ENCODE assay signal across 13 cellular contexts in genomic region chr6:37061157-37061804, GRCh38. TPM values are rescaled to one million over a fixed set of nuclear protein-coding genes. Genes with fewer than 3 reads are reported as not detected.
DNase-seq lines count a peak whose midpoint lies in the region; ATAC-seq and TF ChIP-seq lines count a peak whose summit lies in the region.
"Had no signal": no experiment of that assay in that cellular context is flagged by ENCODE, and none has a peak within 500 bp of the region (broad histone marks: within the 10 kb centered on the region; RNA-seq: fewer than 3 reads in every experiment).

No MANE protein-coding gene starts in this region.

- CTCF ChIA-PET in activated CD8-positive, alpha-beta T cell treated with anti-CD3 and anti-CD28 coated beads, Interleukin-2, amount 10 ng/mL, durations not matched to agents 7 days and 5 days (lab: Charles Lee): interaction anchor here (18.3 kb wide), 1 partner anchor 35 kb away, joined by 506 read pairs; no protein-coding TSS in a partner anchor

- H3K36me3 Mint-ChIP-seq in activated CD8-positive, alpha-beta T cell treated with anti-CD3 and anti-CD28 coated beads, Interleukin-2, amount 10 ng/mL, durations not matched to agents 7 days and 5 days (ENCODE audit: low read depth): no peaks in the 10 kb centered on the region
- H3K36me3 Mint-ChIP-seq: WTC11 had no signal

- H3K4me3 ChIP-seq in dorsolateral prefrontal cortex: no peak overlapping the region
- no peak overlapping the region for H3K4me3 ChIP-seq in subcutaneous abdominal adipose tissue (ENCODE audit: low read depth in 1 of 5, low read length in 5 of 5)
- H3K4me3 ChIP-seq: ascending aorta, SJCRH30 had no signal

- H3K4me1 Mint-ChIP-seq in activated CD8-positive, alpha-beta T cell treated with anti-CD3 and anti-CD28 coated beads, Interleukin-2, amount 10 ng/mL, durations not matched to agents 7 days and 5 days (ENCODE audit: low read depth): peaks cover 3% of the 10 kb centered on the region

- H3K9ac ChIP-seq in subcutaneous abdominal adipose tissue (ENCODE audit: low read length in 5 of 5): peak overlapping the region in 3 of 5 donors; percentile 43 to 55 (median 48)

- no peak overlapping the region for H3K27ac Mint-ChIP-seq in activated CD8-positive, alpha-beta T cell treated with anti-CD3 and anti-CD28 coated beads, Interleukin-2, amount 10 ng/mL, durations not matched to agents 7 days and 5 days
- H3K27ac Mint-ChIP-seq: WTC11 had no signal

- no peaks in the 10 kb centered on the region for H3K27me3 ChIP-seq in dorsolateral prefrontal cortex
- no peaks in the 10 kb centered on the region for H3K27me3 ChIP-seq in subcutaneous abdominal adipose tissue (ENCODE audit: control insufficient read depth in 5 of 5, insufficient read depth in 4 of 5, low read length in 5 of 5)
- H3K27me3 ChIP-seq: ascending aorta, SJCRH30 had no signal

- H3K9me3 Mint-ChIP-seq in activated CD8-positive, alpha-beta T cell treated with anti-CD3 and anti-CD28 coated beads, Interleukin-2, amount 10 ng/mL, durations not matched to agents 7 days and 5 days (ENCODE audit: insufficient read depth): no peaks in the 10 kb centered on the region
- H3K9me3 Mint-ChIP-seq: WTC11 had no signal

- peaks cover 5 to 28% (median 25%) of the 10 kb centered on the region in 5 donors for H3K4me1 ChIP-seq in subcutaneous abdominal adipose tissue (ENCODE audit: control insufficient read depth in 5 of 5, insufficient read depth in 5 of 5, low read length in 5 of 5)

- no peak overlapping the region for H3K4me3 Mint-ChIP-seq in activated CD8-positive, alpha-beta T cell treated with anti-CD3 and anti-CD28 coated beads, Interleukin-2, amount 10 ng/mL, durations not matched to agents 7 days and 5 days
- H3K4me3 Mint-ChIP-seq: WTC11 had no signal

- intact Hi-C loops in dorsolateral prefrontal cortex (cut with DNase I): no loop called here

- H3K36me3 ChIP-seq in subcutaneous abdominal adipose tissue (ENCODE audit: control insufficient read depth in 5 of 5, insufficient read depth in 5 of 5, low read length in 5 of 5): no peaks in the 10 kb centered on the region
- H3K36me3 ChIP-seq: ascending aorta, SJCRH30 had no signal

- no peaks in the 10 kb centered on the region for H3K27me3 Mint-ChIP-seq in activated CD8-positive, alpha-beta T cell treated with anti-CD3 and anti-CD28 coated beads, Interleukin-2, amount 10 ng/mL, durations not matched to agents 7 days and 5 days (ENCODE audit: low read depth)

- no peak for ATAC-seq in activated CD8-positive, alpha-beta T cell treated with anti-CD3 and anti-CD28 coated beads, Interleukin-2, amount 10 ng/mL, durations not matched to agents 7 days and 5 days
- ATAC-seq: WTC11 had no signal

- POLR2A ChIA-PET in activated CD8-positive, alpha-beta T cell treated with anti-CD3 and anti-CD28 coated beads, Interleukin-2, amount 10 ng/mL, durations not matched to agents 7 days and 5 days (lab: Charles Lee): interaction anchor here (0.5 kb wide), 1 partner anchor 34 kb away, joined by 3 read pairs; no protein-coding TSS in a partner anchor

- peak overlapping the region in 3 of 59 donors; percentile 2 to 16 (median 12) for H3K27ac ChIP-seq in dorsolateral prefrontal cortex
- H3K27ac ChIP-seq in subcutaneous abdominal adipose tissue (ENCODE audit: low read depth, low read length): peak overlapping the region; percentile 77
- H3K27ac ChIP-seq: ascending aorta, SJCRH30 had no signal

- no peak for TF ChIP-seq CTCF in dorsolateral prefrontal cortex (IDR thresholded peaks at IDR 0.05 in 54 of 56, conservative IDR thresholded peaks at IDR 0.05 in 2 of 56; ENCODE audit: low read depth in 1 of 56, partially characterized antibody in 56 of 56)

- DNase-seq in NCI-H2196 (lab: John Stamatoyannopoulos, UW; ENCODE audit: unreplicated experiment): peak; percentile 44
- DNase-seq in dorsolateral prefrontal cortex: peak in 6 of 10 donors; percentile 38 to 73 (median 54)
- DNase-seq in medulla oblongata (ENCODE audit: extremely low spot score): peak; percentile 85
- DNase-seq in SIG-M5 treated with dmso at 0.1 percent for 504 hours (lab: John Stamatoyannopoulos, UW; ENCODE audit: unreplicated experiment): no peak
- no peak for DNase-seq in activated CD8-positive, alpha-beta T cell treated with anti-CD3 and anti-CD28 coated beads, Interleukin-2, amount 10 ng/mL, durations not matched to agents 7 days and 5 days
- DNase-seq in EL: no peak
- DNase-seq: COR-L47; effector memory CD4-positive, alpha-beta T cell; SJCRH30; stimulated activated CD4-positive, alpha-beta T cell treated with anti-CD3 and anti-CD28 coated beads, Interleukin-4, amount 100 ng/mL, for 4 hours had no signal

- no peaks in the 10 kb centered on the region for H3K9me3 ChIP-seq in subcutaneous abdominal adipose tissue (ENCODE audit: control insufficient read depth in 5 of 5, low read length in 5 of 5)
- H3K9me3 ChIP-seq: ascending aorta, SJCRH30 had no signal

RNA-seq across cellular contexts. Expression of gene FGD2, which starts 55.8 kb away (rescaled TPM):
- 10 to 100 TPM in 98 of 120 experiments, 1 to 10 TPM in 22; 5.1 to 40.1 (median 14.1) TPM for total RNA-seq in dorsolateral prefrontal cortex
- total RNA-seq in activated CD8-positive, alpha-beta T cell treated with anti-CD3 and anti-CD28 coated beads, Interleukin-2, amount 10 ng/mL, durations not matched to agents 7 days and 5 days: 10 to 100 TPM; 10.1 to 12.1 TPM
- total RNA-seq: SJCRH30 had no signal

Comparison
In these comparisons a context has a peak if more than half of its experiments do, and no peak if none do; other contexts are left out.
1. DNase-seq: peak in NCI-H2196 (single experiment), dorsolateral prefrontal cortex (6 of 10) and medulla oblongata (single experiment); none in SIG-M5 treated with dmso at 0.1 percent for 504 hours (single experiment), activated CD8-positive, alpha-beta T cell treated with anti-CD3 and anti-CD28 coated beads, Interleukin-2, amount 10 ng/mL, durations not matched to agents 7 days and 5 days (single experiment) and EL (single experiment).